Comparison of ENCODE assay signal across 8 cellular contexts in the genomic region with DNA sequence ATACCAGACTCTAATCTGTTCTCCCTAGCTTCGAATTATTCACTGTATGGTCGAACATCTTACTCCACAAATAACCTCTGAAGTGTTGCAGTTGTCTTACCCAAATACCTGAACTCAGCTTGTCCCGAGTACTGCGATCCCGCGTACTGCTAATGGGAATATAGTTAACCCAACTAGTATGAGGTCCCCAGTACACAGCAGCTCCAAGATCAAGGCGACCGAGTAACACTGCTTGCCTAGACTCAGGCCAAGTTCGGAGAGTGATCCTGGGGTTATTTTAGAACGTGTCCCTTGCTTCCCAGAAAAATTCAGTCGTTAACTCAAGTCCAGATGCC. TPM values are rescaled to one million over a fixed set of nuclear protein-coding genes. Genes with fewer than 3 reads are reported as not detected.
DNase-seq lines count a peak whose midpoint lies in the region; ATAC-seq, FAIRE-seq and TF ChIP-seq lines count a peak whose summit lies in the region.

No MANE protein-coding gene starts in this region.

- peak overlapping the region; percentile 93 for H3K27ac ChIP-seq in K562 (ENCODE audit: extremely low read depth, low read depth, low read length)
- peak overlapping the region; percentile 95 to 98 for H3K27ac ChIP-seq in left lung
- peak overlapping the region; percentile 97 to 98 for H3K27ac ChIP-seq in tibial artery

- no peak for TF ChIP-seq RAD21 in K562 (CRISPR knock-in tag; conservative IDR thresholded peaks at IDR 0.05 in 1 of 2, IDR thresholded peaks at IDR 0.05 in 1 of 2)

- peak overlapping the region; percentile 97 for H3K4me2 ChIP-seq in K562 (ENCODE audit: insufficient read depth, low read length)

- BruUV-seq in K562 (replicated peaks; lab: Mats Ljungman, UMichigan) = TSS peak; percentile 96

- H3K4me3 ChIP-seq in K562 = peak overlapping the region; percentile 56
- H3K4me3 ChIP-seq in left lung = peak overlapping the region; percentile 72 to 74
- peak overlapping the region; percentile 86 to 99 for H3K4me3 ChIP-seq in tibial artery

- intact Hi-C loops in K562 (cut with micrococcal nuclease) (no loop called here), left lung (cut with DNase I) (no loop called here), tibial artery (cut with DNase I; ENCODE audit: low total_unique reads) (no loop called here)

- H3K36me3 ChIP-seq in K562 (ENCODE audit: control insufficient read depth, insufficient read depth, low read length) = no peaks in the 10 kb centered on the region
- H3K36me3 ChIP-seq in left lung = no peaks in the 10 kb centered on the region
- H3K36me3 ChIP-seq in tibial artery = no peaks in the 10 kb centered on the region

- no peaks in the 10 kb centered on the region for H4K20me1 ChIP-seq in K562 (replicated peaks; ENCODE audit: control insufficient read depth, insufficient read depth, low read length)

- CTCF ChIA-PET in K562 (lab: Yijun Ruan, JAX; ENCODE audit: low intra/inter-chr PET ratio) = no interaction called here

- TF ChIP-seq CTCF in K562 (IDR thresholded peaks at IDR 0.05 in 2 of 3, conservative IDR thresholded peaks at IDR 0.05 in 1 of 3; ENCODE audit: insufficient read depth in 2 of 3, low read depth in 1 of 3, low read length in 3 of 3) = no peak
- TF ChIP-seq CTCF in left lung (IDR thresholded peaks at IDR 0.05) = no peak
- no peak for TF ChIP-seq CTCF in tibial artery (IDR thresholded peaks at IDR 0.05)

- in situ Hi-C loops in K562 (cut with MboI) = no loop called here

- POLR2A ChIA-PET in K562 (lab: Yijun Ruan, JAX) = interaction anchor here (0.7 to 1.2 kb wide), 4 partner anchors 18 to 488 kb away, joined by 3 read pairs; no protein-coding TSS in a partner anchor

- FAIRE-seq in K562 (lab: Jason Lieb, UNC) (no peak), GM12892 (lab: Jason Lieb, UNC) (no peak)

- H3K9ac ChIP-seq in K562 (ENCODE audit: insufficient read depth in 1 of 2, low read depth in 2 of 2, low read length in 2 of 2) = peak overlapping the region; percentile 78 to 97

- 43% methylated on average over 11 of the region's 11 CpGs for WGBS in K562 (ENCODE audit: insufficient coverage, low coverage, missing lambda C conversion rate)

- H2AFZ ChIP-seq in K562 (ENCODE audit: low read depth, low read length) = peak overlapping the region; percentile 100

- no peaks in the 10 kb centered on the region for H3K9me1 ChIP-seq in K562 (ENCODE audit: control insufficient read depth, insufficient read depth, low read length)

- no peak for TF ChIP-seq EP300 in K562 (IDR thresholded peaks at IDR 0.05; ENCODE audit: low read length)

- ATAC-seq in GM18508 (IDR thresholded peaks at IDR 0.05; ENCODE audit: insufficient read depth, unreplicated experiment) = peak; percentile 1
- ATAC-seq in K562 = no peak; the same call in 2 of the 3 replicates
- ATAC-seq in left lung = peak; percentile 39

- H3K27me3 ChIP-seq in K562 (ENCODE audit: control insufficient read depth in 2 of 2, insufficient read depth in 2 of 2, low read length in 2 of 2) = no peaks in the 10 kb centered on the region
- H3K27me3 ChIP-seq in left lung = no peaks in the 10 kb centered on the region
- H3K27me3 ChIP-seq in tibial artery = no peaks in the 10 kb centered on the region

- TF ChIP-seq POLR2A in K562 (conservative IDR thresholded peaks at IDR 0.05) (no peak), GM12892 (IDR thresholded peaks at IDR 0.05; ENCODE audit: low read depth, low read length) (no peak)

- H3K4me1 ChIP-seq in K562 (replicated peaks in 1 of 2; ENCODE audit: control insufficient read depth in 2 of 2, insufficient read depth in 2 of 2, low read length in 2 of 2) (peaks cover 5 to 10% of the 10 kb centered on the region in 2 experiments; a peak in 3 of 5 replicates), left lung (peaks cover 15 to 41% of the 10 kb centered on the region in 2 donors), tibial artery (peaks cover 0 to 30% (median 2%) of the 10 kb centered on the region in 4 donors)

- DNase-seq in HPDE6-E6E7 (ENCODE audit: extremely low spot score) (peak; percentile 7), K562 (ENCODE audit: extremely low read depth in 1 of 4, low spot score in 3 of 4) (no peak), left lung (no peak), tibial artery (no peak), GDM1 (lab: John Stamatoyannopoulos, UW) (no peak), GM12892 (ENCODE audit: insufficient read length) (no peak), putamen (ENCODE audit: low spot score) (no peak)

- H3K79me2 ChIP-seq in K562 (ENCODE audit: control insufficient read depth, insufficient read depth, low read length) = peaks cover 46% of the 10 kb centered on the region

- H3K9me3 ChIP-seq in K562 (replicated peaks; ENCODE audit: control insufficient read depth, insufficient read depth, low read depth, low read length) (peaks cover 7% of the 10 kb centered on the region; the same call in 1 of the 2 replicates), left lung (no peaks in the 10 kb centered on the region), tibial artery (no peaks in the 10 kb centered on the region)

TF ChIP-seq in K562, 482 proteins besides CTCF, POLR2A, EP300 and RAD21 (continues in another document):
- TF ChIP-seq, protein P1, sequence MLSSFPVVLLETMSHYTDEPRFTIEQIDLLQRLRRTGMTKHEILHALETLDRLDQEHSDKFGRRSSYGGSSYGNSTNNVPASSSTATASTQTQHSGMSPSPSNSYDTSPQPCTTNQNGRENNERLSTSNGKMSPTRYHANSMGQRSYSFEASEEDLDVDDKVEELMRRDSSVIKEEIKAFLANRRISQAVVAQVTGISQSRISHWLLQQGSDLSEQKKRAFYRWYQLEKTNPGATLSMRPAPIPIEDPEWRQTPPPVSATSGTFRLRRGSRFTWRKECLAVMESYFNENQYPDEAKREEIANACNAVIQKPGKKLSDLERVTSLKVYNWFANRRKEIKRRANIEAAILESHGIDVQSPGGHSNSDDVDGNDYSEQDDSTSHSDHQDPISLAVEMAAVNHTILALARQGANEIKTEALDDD (IDR thresholded peaks at IDR 0.05) = 0 out of 2 replicates have a peak, but pooled peaks have one; percentile 22
- TF ChIP-seq HDGF (IDR thresholded peaks at IDR 0.05) (0 out of 2 replicates have a peak, but pooled peaks have one; percentile 27), YY1 (IDR thresholded peaks at IDR 0.05; ENCODE audit: borderline replicate concordance in 1 of 3, control insufficient read depth in 1 of 3, extremely low read depth in 1 of 3, insufficient read depth in 3 of 3, insufficient read length in 1 of 3, insufficient replicate concordance in 2 of 3, low read depth in 1 of 3, low read length in 2 of 3) (no peak), STAT5A (IDR thresholded peaks at IDR 0.05; ENCODE audit: borderline replicate concordance, low read length) (no peak)
- TF ChIP-seq, protein P2, sequence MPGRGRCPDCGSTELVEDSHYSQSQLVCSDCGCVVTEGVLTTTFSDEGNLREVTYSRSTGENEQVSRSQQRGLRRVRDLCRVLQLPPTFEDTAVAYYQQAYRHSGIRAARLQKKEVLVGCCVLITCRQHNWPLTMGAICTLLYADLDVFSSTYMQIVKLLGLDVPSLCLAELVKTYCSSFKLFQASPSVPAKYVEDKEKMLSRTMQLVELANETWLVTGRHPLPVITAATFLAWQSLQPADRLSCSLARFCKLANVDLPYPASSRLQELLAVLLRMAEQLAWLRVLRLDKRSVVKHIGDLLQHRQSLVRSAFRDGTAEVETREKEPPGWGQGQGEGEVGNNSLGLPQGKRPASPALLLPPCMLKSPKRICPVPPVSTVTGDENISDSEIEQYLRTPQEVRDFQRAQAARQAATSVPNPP (IDR thresholded peaks at IDR 0.05; ENCODE audit: borderline replicate concordance, insufficient read depth, insufficient read length) = no peak

RNA-seq across cellular contexts. Expression of a gene that starts 0.4 kb away (rescaled TPM):
- total RNA-seq in K562 (2011; cell fraction: chromatin; rRNA removed; ENCODE audit: low replicate concordance) = 112 and 189 TPM in 2 replicates
- total RNA-seq in K562 (2011; cell fraction: nucleolus; rRNA removed) = 77.4 and 88.2 TPM in 2 replicates
- total RNA-seq in K562 (2011; cell fraction: nucleoplasm; rRNA removed) = 128 and 225 TPM in 2 replicates
- total RNA-seq in K562 (2014; rRNA removed) (22.5 and 27.1 TPM in 2 replicates), K562 (2014; rRNA removed; fragmentation: Illumina TruSeq; extraction: Trizol) (57.6 and 67.5 TPM in 2 replicates), K562 (2015; rRNA removed; fragmentation: Illumina TruSeq; extraction: Trizol) (33.4 and 37.6 TPM in 2 replicates), K562 (2021) (70.5 and 74.3 TPM in 2 replicates), left lung (10 to 100 TPM; 66.0 to 71.6 TPM)
- polyA plus RNA-seq in K562 (2011; rRNA removed) (30.2 and 36.0 TPM in 2 replicates), K562 (2014; fragmentation: Illumina TruSeq; extraction: Trizol) (17.5 and 19.7 TPM in 2 replicates), K562 (2014; fragmentation: Nextera tagmentation; extraction: Ambion mirVana) (10 to 100 TPM; 36.0 to 47.5 TPM), K562 (2014; rRNA removed) (10.0 and 13.7 TPM in 2 replicates)
- 15.6 and 18.5 TPM in 2 replicates for polyA plus RNA-seq in K562 (2011; cell fraction: cytosol; rRNA removed)
- 49.1 and 57.9 TPM in 2 replicates for polyA plus RNA-seq in K562 (2011; cell fraction: nucleus; rRNA removed)
- 17.2 and 17.4 TPM in 2 replicates for polyA plus RNA-seq in K562 (2012)
- polyA minus RNA-seq in K562 (2011; rRNA and poly(A)+ RNA removed) = 167 and 201 TPM in 2 replicates
- 75.6 and 94.2 TPM in 2 replicates for polyA minus RNA-seq in K562 (2011; cell fraction: cytosol; rRNA and poly(A)+ RNA removed)
- polyA minus RNA-seq in K562 (2011; cell fraction: nucleus; rRNA and poly(A)+ RNA removed) = 158 and 213 TPM in 2 replicates
- 28.4 TPM for polyA plus RNA-seq in GM12892 (2012; ENCODE audit: missing spikeins)
